Comparison of ENCODE assay signal across 1 cellular context in genomic region chr2:68441994-68442322, GRCh38.
TF ChIP-seq lines count a peak whose summit lies in the region.

No MANE protein-coding gene starts in this region.

TF ChIP-seq in K562, 482 proteins besides CTCF, POLR2A, EP300 and RAD21:
- TF ChIP-seq ZNF431 (CRISPR knock-in tag; IDR thresholded peaks at IDR 0.05), result no peak
- TF ChIP-seq MEIS2 (IDR thresholded peaks at IDR 0.05; ENCODE audit: partially characterized antibody), result no peak
- no peak for TF ChIP-seq ZNF23 (CRISPR knock-in tag; IDR thresholded peaks at IDR 0.05)
- peak; percentile 36; the same call in 1 of the 2 replicates for TF ChIP-seq GATAD2B (IDR thresholded peaks at IDR 0.05; ENCODE audit: borderline replicate concordance)
- TF ChIP-seq PPARD (CRISPR knock-in tag; IDR thresholded peaks at IDR 0.05), result no peak
- no peak for TF ChIP-seq TAF1 (IDR thresholded peaks at IDR 0.05; ENCODE audit: control insufficient read depth, extremely low read depth, insufficient read depth, low read length, severe bottlenecking)
- TF ChIP-seq GATAD2A (IDR thresholded peaks at IDR 0.05), result no peak
- TF ChIP-seq CHAMP1 (IDR thresholded peaks at IDR 0.05), result no peak
- TF ChIP-seq PURB (CRISPR knock-in tag; IDR thresholded peaks at IDR 0.05; ENCODE audit: low read depth), result no peak
- no peak for TF ChIP-seq RUNX1 (IDR thresholded peaks at IDR 0.05; ENCODE audit: low read depth)
- no peak for TF ChIP-seq RNF2 (IDR thresholded peaks at IDR 0.05)
- 0 out of 2 replicates have a peak, but pooled peaks have one; percentile 6 for TF ChIP-seq ZNF589 (CRISPR knock-in tag; IDR thresholded peaks at IDR 0.05; ENCODE audit: low read depth)
- TF ChIP-seq ELK3 (CRISPR knock-in tag; IDR thresholded peaks at IDR 0.05), result no peak
- no peak for TF ChIP-seq MEF2A (IDR thresholded peaks at IDR 0.05; ENCODE audit: control insufficient read depth, low read depth, low read length)
- no peak for TF ChIP-seq NCOA6 (IDR thresholded peaks at IDR 0.05)
- no peak for TF ChIP-seq PHF21A (IDR thresholded peaks at IDR 0.05; ENCODE audit: borderline replicate concordance, low read depth)
- no peak for TF ChIP-seq DACH1 (IDR thresholded peaks at IDR 0.05; ENCODE audit: partially characterized antibody)
- no peak for TF ChIP-seq GTF2F1 (IDR thresholded peaks at IDR 0.05; ENCODE audit: low read depth, low read length)
- no peak for TF ChIP-seq CEBPZ (IDR thresholded peaks at IDR 0.05; ENCODE audit: borderline replicate concordance, low read depth, low read length)
- no peak for TF ChIP-seq SREBF2 (CRISPR knock-in tag; IDR thresholded peaks at IDR 0.05)
- no peak for TF ChIP-seq CHCHD3 (CRISPR knock-in tag; IDR thresholded peaks at IDR 0.05)
- TF ChIP-seq GTF2A2 (tag; IDR thresholded peaks at IDR 0.05), result no peak
- no peak for TF ChIP-seq NFIX (CRISPR knock-in tag; IDR thresholded peaks at IDR 0.05; ENCODE audit: low read depth)
- no peak for TF ChIP-seq CEBPG (CRISPR knock-in tag; IDR thresholded peaks at IDR 0.05)
- TF ChIP-seq CEBPG (tag; conservative IDR thresholded peaks at IDR 0.05 in 1 of 2, IDR thresholded peaks at IDR 0.05 in 1 of 2), result 0 out of 4 replicates have a peak, but pooled peaks of 1 of the 2 experiments have one; percentile 8
- TF ChIP-seq FOSL1 (tag; conservative IDR thresholded peaks at IDR 0.05), result no peak
- TF ChIP-seq STAT5B (CRISPR knock-in tag; IDR thresholded peaks at IDR 0.05), result no peak
- no peak for TF ChIP-seq ESRRA (IDR thresholded peaks at IDR 0.05; ENCODE audit: borderline replicate concordance, low read depth)
- TF ChIP-seq STAG1 (CRISPR knock-in tag; IDR thresholded peaks at IDR 0.05; ENCODE audit: borderline replicate concordance), result no peak
- TF ChIP-seq SIN3B (IDR thresholded peaks at IDR 0.05; ENCODE audit: low read depth), result no peak
- 0 out of 2 replicates have a peak, but pooled peaks have one; percentile 1 for TF ChIP-seq ERF (CRISPR knock-in tag; IDR thresholded peaks at IDR 0.05)
- no peak for TF ChIP-seq ZNF280A (IDR thresholded peaks at IDR 0.05; ENCODE audit: low read depth, partially characterized antibody)
- TF ChIP-seq NR0B1 (IDR thresholded peaks at IDR 0.05; ENCODE audit: partially characterized antibody), result no peak
- no peak for TF ChIP-seq ETS2 (tag; IDR thresholded peaks at IDR 0.05; ENCODE audit: borderline replicate concordance, poor library complexity, severe bottlenecking)
TF ChIP-seq in K562: peak in this region for 4.
